In the genomic region with DNA sequence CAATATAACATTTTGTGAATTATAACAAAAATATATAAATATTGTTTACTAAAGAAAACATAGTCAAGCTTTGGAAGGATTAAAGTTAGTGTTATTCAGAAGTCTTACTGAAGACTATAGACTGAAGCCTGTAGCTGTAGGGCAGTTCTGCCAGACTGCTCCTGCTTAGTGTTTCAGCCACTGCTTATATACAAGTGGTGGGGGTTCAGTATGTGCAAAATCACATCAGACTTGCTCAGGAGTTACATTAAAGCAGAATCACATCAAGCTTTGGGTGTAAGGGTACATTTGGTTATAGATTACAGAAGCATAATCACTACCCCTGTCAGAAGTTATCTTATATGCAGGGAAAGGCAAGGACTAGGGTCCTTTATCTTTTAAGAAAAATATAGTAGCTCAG, we compare ENCODE assay signal across 29 cellular contexts.
"Had no signal": no experiment of that assay in that cellular context is flagged by ENCODE, and none has a peak within 500 bp of the region (broad histone marks: within the 10 kb centered on the region; RNA-seq: fewer than 3 reads in every experiment).

No MANE protein-coding gene starts in this region.

- H3K27me3 ChIP-seq: neural progenitor cell, neutrophil, ovary, right lobe of liver, sigmoid colon, spleen, suprapubic skin, testis, tibial artery, transverse colon, upper lobe of right lung, uterus had no signal

- H3K4me2 ChIP-seq: neural progenitor cell had no signal

- FAIRE-seq: small intestine had no signal

- H3K9me3 ChIP-seq: neutrophil, ovary, psoas muscle, right lobe of liver, sigmoid colon, suprapubic skin, testis, tibial artery, transverse colon, upper lobe of right lung, uterus had no signal

- H3K9ac ChIP-seq: neural progenitor cell, parathyroid adenoma had no signal

- H3K79me2 ChIP-seq: parathyroid adenoma had no signal

- H3K4me1 ChIP-seq: parathyroid adenoma, psoas muscle, right lobe of liver, sigmoid colon, spleen, suprapubic skin, tibial artery, transverse colon, upper lobe of right lung, uterus had no signal

- H3K36me3 ChIP-seq: neural progenitor cell, neutrophil, ovary, right lobe of liver, sigmoid colon, spleen, suprapubic skin, tibial artery, transverse colon, upper lobe of right lung, uterus had no signal

- H3K27ac ChIP-seq: neural progenitor cell, neutrophil, ovary, parathyroid adenoma, psoas muscle, right lobe of liver, sigmoid colon, spleen, suprapubic skin, testis, tibial artery, transverse colon, upper lobe of right lung, uterus had no signal

- H2AFZ ChIP-seq: neural progenitor cell, parathyroid adenoma had no signal

- DNase-seq: naive B cell; natural killer cell; nucleus accumbens; ovary; posterior cingulate gyrus; psoas muscle; right cardiac atrium; right lobe of liver; sigmoid colon; small intestine; spleen; stimulated activated CD4-positive, alpha-beta T cell treated with anti-CD3 and anti-CD28 coated beads, Interleukin-12 subunit alpha, Interleukin-12 subunit beta, amount 100 ng/mL, for 4 hours; stimulated activated CD4-positive, alpha-beta T cell treated with anti-CD3 and anti-CD28 coated beads, Interleukin-1b, Interleukin-23, amount 100 ng/mL, for 48 hours; stimulated activated CD4-positive, alpha-beta T cell treated with anti-CD3 and anti-CD28 coated beads, Interleukin-4, amount 100 ng/mL, for 1 hour; stimulated activated CD4-positive, alpha-beta T cell treated with anti-CD3 and anti-CD28 coated beads, Interleukin-4, amount 100 ng/mL, for 4 hours; stimulated activated CD8-positive, alpha-beta memory T cell treated with anti-CD3 and anti-CD28 coated beads, Interleukin-4, amount 100 ng/mL, for 48 hours; stimulated activated naive CD4-positive, alpha-beta T cell; stimulated activated naive CD8-positive, alpha-beta T cell treated with anti-CD3 and anti-CD28 coated beads, Interleukin-15, amount 100 ng/mL, for 72 hours; stimulated activated naive CD8-positive, alpha-beta T cell treated with anti-CD3 and anti-CD28 coated beads, Interleukin-15, Interleukin-2, amounts not matched to agents 100 U/mL and 50 U/mL, for 24 hours; substantia nigra; testis; tibial artery; transverse colon; upper lobe of right lung; uterus had no signal

- H3K4me3 ChIP-seq: neural progenitor cell, ovary, psoas muscle, right lobe of liver, sigmoid colon, spleen, suprapubic skin, testis, tibial artery, transverse colon, upper lobe of right lung, uterus had no signal
